20 cellular contexts compared by ENCODE assay signal in the genomic region with DNA sequence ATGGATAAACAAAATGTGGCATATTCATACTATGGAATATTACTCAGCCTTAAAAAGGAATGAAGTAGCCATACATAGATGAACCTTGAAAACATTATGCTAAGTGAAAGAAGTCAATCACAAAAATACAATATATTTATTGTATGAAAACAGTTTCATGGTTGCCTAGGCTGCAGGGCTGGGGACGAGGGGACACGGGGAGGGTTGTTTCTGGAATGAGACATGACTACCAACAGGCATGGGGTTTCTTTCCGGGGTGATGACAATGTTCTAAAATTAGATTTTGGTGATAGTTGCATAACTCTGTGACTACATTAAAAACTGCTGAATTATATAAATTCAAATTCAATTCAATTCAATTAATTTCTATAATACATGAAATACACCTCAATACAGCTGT.
"Had no signal": no experiment of that assay in that cellular context is flagged by ENCODE, and none has a peak within 500 bp of the region (broad histone marks: within the 10 kb centered on the region; RNA-seq: fewer than 3 reads in every experiment).

No MANE protein-coding gene starts in this region.

- H3K4me3 ChIP-seq: MG63, SJSA1, SK-N-MC had no signal

- H3K36me3 ChIP-seq: SJSA1 had no signal

- H3K27me3 ChIP-seq: MG63, SJSA1 had no signal

- H3K27ac ChIP-seq: SJSA1, SK-N-MC had no signal

- DNase-seq: Karpas-422, KG1, MG63, NCI-H1092, NCI-H1105 treated with DMSO at 0.1 percent for 48 hours, NCI-H1417 treated with DMSO at 0.1 percent for 48 hours, NCI-H146, NCI-H1694 treated with DMSO at 0.1 percent for 48 hours, NCI-H1930, NCI-H2081, NCI-H2107, NCI-H2227 treated with DMSO at 0.1 percent for 48 hours, NCI-H524, NCI-H69, NCI-H774, Right ventricle myocardium superior, RPMI8226, SIG-M5 had no signal

- H3K4me1 ChIP-seq: SJSA1 had no signal
